ENCODE assay signal across 10 cellular contexts in genomic region chr5:35248843-35249780, GRCh38. TPM values are rescaled to one million over a fixed set of nuclear protein-coding genes. Genes with fewer than 3 reads are reported as not detected.
DNase-seq lines count a peak whose midpoint lies in the region; ATAC-seq and TF ChIP-seq lines count a peak whose summit lies in the region.
"Had no signal": no experiment of that assay in that cellular context is flagged by ENCODE, and none has a peak within 500 bp of the region (broad histone marks: within the 10 kb centered on the region; RNA-seq: fewer than 3 reads in every experiment).

No MANE protein-coding gene starts in this region.

- H2AFZ ChIP-seq in DND-41 (ENCODE audit: low read depth, low read length) = peak overlapping the region; percentile 69
- H2AFZ ChIP-seq in MM.1S (ENCODE audit: low read length) = peak overlapping the region; percentile 45
- H2AFZ ChIP-seq in trophoblast cell (ENCODE audit: insufficient read depth, low read length, poor library complexity) = no peak overlapping the region

- H3K27me3 Mint-ChIP-seq in endodermal cell (ENCODE audit: insufficient read depth) (no peaks in the 10 kb centered on the region), Calu3 (ENCODE audit: unreplicated experiment) (no peaks in the 10 kb centered on the region)

- H3F3A ChIP-seq in MM.1S (ENCODE audit: insufficient read depth, low read length) = no peaks in the 10 kb centered on the region

- H3K4me1 Mint-ChIP-seq in endodermal cell (peaks cover 15% of the 10 kb centered on the region), Calu3 (ENCODE audit: low read depth, unreplicated experiment) (no peaks in the 10 kb centered on the region)

- H3K9me3 Mint-ChIP-seq in endodermal cell (peaks cover 35% of the 10 kb centered on the region), Calu3 (ENCODE audit: low read depth, unreplicated experiment) (peaks cover 4% of the 10 kb centered on the region)

- H3K4me2 ChIP-seq in DND-41 (ENCODE audit: insufficient read depth, low read length) (peak overlapping the region; percentile 64), MM.1S (ENCODE audit: low read depth, low read length) (peak overlapping the region; percentile 27; the same call in 1 of the 2 replicates), trophoblast cell (ENCODE audit: low read length) (no peak overlapping the region)

- H4K91ac ChIP-seq in trophoblast cell (ENCODE audit: low read depth, low read length) = no peak overlapping the region

- no peak overlapping the region for H3K23ac ChIP-seq in trophoblast cell (ENCODE audit: low read length)

- BruUV-seq in Calu3 (replicated peaks; lab: Mats Ljungman, UMichigan) = no TSS peak

- H2BK5ac ChIP-seq in trophoblast cell (ENCODE audit: low read depth, low read length, poor library complexity) = no peak overlapping the region

- no peak overlapping the region for H2BK12ac ChIP-seq in trophoblast cell (ENCODE audit: low read length)

- H3K4me3 Mint-ChIP-seq in endodermal cell (no peak overlapping the region), Calu3 (ENCODE audit: low read depth, unreplicated experiment) (no peak overlapping the region)
- H3K4me3 Mint-ChIP-seq: T-helper 1 cell treated with Interleukin-12 subunit alpha and Interleukin-12 subunit beta and Interleukin-4 antibody, amounts not matched to agents 30 μg/mL and 1 μg/mL, for 36 hours had no signal

- TF ChIP-seq CTCF in DND-41 (IDR thresholded peaks at IDR 0.05; ENCODE audit: borderline replicate concordance, extremely low read depth, low read length, poor library complexity, severe bottlenecking) (no peak), MM.1S (IDR thresholded peaks at IDR 0.05; ENCODE audit: low read length) (no peak), endodermal cell (conservative IDR thresholded peaks at IDR 0.05) (no peak), psoas muscle (IDR thresholded peaks at IDR 0.05) (no peak), Calu3 (IDR thresholded peaks at IDR 0.05; ENCODE audit: unreplicated experiment) (no peak)

- H3K79me1 ChIP-seq in trophoblast cell (ENCODE audit: low read length) = no peaks in the 10 kb centered on the region

- no peak overlapping the region for H3K14ac ChIP-seq in trophoblast cell (ENCODE audit: low read length)

- H3K9me3 ChIP-seq in DND-41 (ENCODE audit: insufficient read depth, low read length, severe bottlenecking) = peaks cover 5% of the 10 kb centered on the region
- H3K9me3 ChIP-seq in MM.1S (replicated peaks; ENCODE audit: insufficient read depth, low read length) = no peaks in the 10 kb centered on the region
- peaks cover 43% of the 10 kb centered on the region for H3K9me3 ChIP-seq in endodermal cell (ENCODE audit: control insufficient read depth, low read length)
- peaks cover 4% of the 10 kb centered on the region for H3K9me3 ChIP-seq in psoas muscle
- H3K9me3 ChIP-seq in trophoblast cell (ENCODE audit: insufficient read depth, low read depth, low read length) = peaks cover 2% of the 10 kb centered on the region

- H3K27me3 ChIP-seq in DND-41 (ENCODE audit: insufficient read depth, low read length, poor library complexity) (no peaks in the 10 kb centered on the region), MM.1S (replicated peaks; ENCODE audit: insufficient read depth, low read length) (no peaks in the 10 kb centered on the region), endodermal cell (ENCODE audit: control insufficient read depth, insufficient read depth, low read length, poor library complexity, severe bottlenecking) (no peaks in the 10 kb centered on the region), psoas muscle (ENCODE audit: insufficient read depth in 3 of 3, low read length in 2 of 3) (no peaks in the 10 kb centered on the region), trophoblast cell (ENCODE audit: insufficient read depth, low read length) (no peaks in the 10 kb centered on the region)

- H4K20me1 ChIP-seq in DND-41 (ENCODE audit: insufficient read depth, low read length) (no peaks in the 10 kb centered on the region), MM.1S (ENCODE audit: insufficient read depth, low read length) (no peaks in the 10 kb centered on the region)

- no peak overlapping the region for H2BK120ac ChIP-seq in trophoblast cell (ENCODE audit: insufficient read depth, low read length, poor library complexity)

- peaks cover 16% of the 10 kb centered on the region for H3K4me1 ChIP-seq in DND-41 (ENCODE audit: insufficient read depth, low read length)
- 0 out of 2 replicates have a peak, but pooled peaks cover 3% of the 10 kb centered on the region for H3K4me1 ChIP-seq in MM.1S (ENCODE audit: low read length)
- H3K4me1 ChIP-seq in endodermal cell (ENCODE audit: control insufficient read depth, insufficient read depth, low read length) = peaks cover 3% of the 10 kb centered on the region
- no peaks in the 10 kb centered on the region for H3K4me1 ChIP-seq in psoas muscle
- no peaks in the 10 kb centered on the region for H3K4me1 ChIP-seq in trophoblast cell (ENCODE audit: control insufficient read depth in 1 of 2, insufficient read depth in 2 of 2, low read length in 2 of 2)

- H3K36me3 Mint-ChIP-seq in endodermal cell (ENCODE audit: low read depth) (peaks cover 7% of the 10 kb centered on the region), Calu3 (ENCODE audit: insufficient read depth, unreplicated experiment) (no peaks in the 10 kb centered on the region)

- H3K4ac ChIP-seq in trophoblast cell (ENCODE audit: low read depth, low read length) = no peak overlapping the region

- 76 to 93% methylated on average over 3 to 5 of the region's 5 CpGs for WGBS in endodermal cell (ENCODE audit: insufficient coverage in 1 of 2, insufficient read length in 1 of 2), 2 experiments
- WGBS in psoas muscle, 3 donors = 60 to 72% (median 62%) methylated on average over 5 of the region's 5 CpGs
- no CpG with 5 or more reads among the region's 5 CpGs for WGBS in trophoblast cell (ENCODE audit: extremely low coverage, insufficient coverage, insufficient read length)

- no peaks in the 10 kb centered on the region for H3K36me3 ChIP-seq in DND-41 (ENCODE audit: insufficient read depth, low read length)
- no peaks in the 10 kb centered on the region for H3K36me3 ChIP-seq in MM.1S (replicated peaks; ENCODE audit: insufficient read depth, low read length)
- H3K36me3 ChIP-seq in endodermal cell (ENCODE audit: control insufficient read depth, insufficient read depth, low read length) = no peaks in the 10 kb centered on the region
- no peaks in the 10 kb centered on the region for H3K36me3 ChIP-seq in psoas muscle (ENCODE audit: insufficient read depth in 1 of 2, low read depth in 1 of 2)
- no peaks in the 10 kb centered on the region for H3K36me3 ChIP-seq in trophoblast cell (ENCODE audit: control insufficient read depth in 1 of 2, insufficient read depth in 2 of 2, low read length in 2 of 2)

- CTCF ChIA-PET in Calu3 (lab: Charles Lee) = no interaction called here

- H3K18ac ChIP-seq in trophoblast cell (ENCODE audit: low read length) = no peak overlapping the region

- peak; percentile 85 for ATAC-seq in DND-41 (ENCODE audit: insufficient read depth, low read depth)
- ATAC-seq in psoas muscle = no peak
- ATAC-seq in HG02885 (IDR thresholded peaks at IDR 0.05; ENCODE audit: poor library complexity, unreplicated experiment) = no peak

- intact Hi-C loops in psoas muscle (cut with DNase I) = no loop called here
- intact Hi-C loops in Calu3 (cut with micrococcal nuclease; ENCODE audit: unreplicated experiment) = no loop called here

- H4K8ac ChIP-seq in trophoblast cell (ENCODE audit: low read depth, low read length) = no peak overlapping the region

- in situ Hi-C loops in ACHN (cut with HindIII; ENCODE audit: low pct_ligation_motif_present, low pct_unique_long_range_greater_than_20kb, low sequenced_read_pairs) = no loop called here

- peak overlapping the region; percentile 5 to 47; a peak in 3 of 4 replicates for H3K4me3 ChIP-seq in DND-41 (ENCODE audit: low read depth in 1 of 2, low read length in 2 of 2)
- no peak overlapping the region for H3K4me3 ChIP-seq in MM.1S (ENCODE audit: low read length)
- no peak overlapping the region for H3K4me3 ChIP-seq in endodermal cell (ENCODE audit: low read length)
- H3K4me3 ChIP-seq in psoas muscle = peak overlapping the region; percentile 2
- H3K4me3 ChIP-seq in trophoblast cell (ENCODE audit: low read depth, low read length) = no peak overlapping the region

- DNase-seq in DND-41 (peak; percentile 22), MM.1S (peak; percentile 9), endodermal cell (no peak), psoas muscle (no peak), ACHN (no peak), trophoblast cell (no peak), Calu3 (no peak)
- DNase-seq: NCI-H526 had no signal

- H3K9me2 ChIP-seq in MM.1S (replicated peaks; ENCODE audit: insufficient read depth, low read length) = no peaks in the 10 kb centered on the region

- H3K27ac Mint-ChIP-seq in endodermal cell (no peak overlapping the region), Calu3 (ENCODE audit: unreplicated experiment) (no peak overlapping the region)
- H3K27ac Mint-ChIP-seq: T-helper 1 cell treated with Interleukin-12 subunit alpha and Interleukin-12 subunit beta and Interleukin-4 antibody, amounts not matched to agents 30 μg/mL and 1 μg/mL, for 36 hours had no signal

- H2AK5ac ChIP-seq in trophoblast cell (ENCODE audit: low read length) = no peak overlapping the region

- H3K79me2 ChIP-seq in DND-41 (ENCODE audit: insufficient read depth, low read length) (no peaks in the 10 kb centered on the region), MM.1S (ENCODE audit: low read length) (no peaks in the 10 kb centered on the region), trophoblast cell (ENCODE audit: control insufficient read depth, insufficient read depth, low read length, poor library complexity) (no peaks in the 10 kb centered on the region)

- peak overlapping the region; percentile 29 for H3K9ac ChIP-seq in DND-41 (ENCODE audit: low read depth, low read length)
- H3K9ac ChIP-seq in MM.1S (ENCODE audit: low read length) = no peak overlapping the region
- H3K9ac ChIP-seq in endodermal cell (ENCODE audit: extremely low read depth, low read length, poor library complexity, severe bottlenecking) = no peak overlapping the region
- H3K9ac ChIP-seq in trophoblast cell (ENCODE audit: low read length) = no peak overlapping the region

- no peak overlapping the region for H4K12ac ChIP-seq in trophoblast cell (ENCODE audit: low read depth, low read length)

- H3K27ac ChIP-seq in DND-41 (ENCODE audit: low read length) (peak overlapping the region; percentile 62), MM.1S (ENCODE audit: low read length) (no peak overlapping the region), endodermal cell (ENCODE audit: low read depth, low read length) (peak overlapping the region; percentile 59), psoas muscle (no peak overlapping the region), trophoblast cell (ENCODE audit: low read depth, low read length) (no peak overlapping the region)

RNA-seq across cellular contexts. Expression of gene PRLR, which starts 18.8 kb away (rescaled TPM):
- total RNA-seq in endodermal cell = 1 to 10 TPM; 4.1 to 6.5 TPM
- 6.5 TPM for polyA plus RNA-seq in endodermal cell (2013, experiment 1 of 2)
- 10.4 TPM for polyA plus RNA-seq in endodermal cell (2013, experiment 2 of 2)
- under 1 TPM; 0.09 to 0.32 (median 0.12) TPM for total RNA-seq in psoas muscle
- polyA plus RNA-seq in psoas muscle = under 1 TPM; 0.03 to 0.04 (median 0.04) TPM
- 7.2 and 7.7 TPM in 2 replicates for polyA plus RNA-seq in trophoblast cell (2013)
- total RNA-seq in Calu3 (2022) = 0.59 and 1.2 TPM in 2 replicates

Comparison
In these comparisons a context has a peak if more than half of its experiments do, and no peak if none do; other contexts are left out.
1. DNase-seq: peak in DND-41 (single experiment) and MM.1S (single experiment); none in endodermal cell (single experiment), psoas muscle (0 of 2), ACHN (single experiment), trophoblast cell (0 of 2) and Calu3 (single experiment).
2. H3K27ac ChIP-seq: peak in DND-41 (single experiment) and endodermal cell (single experiment); none in MM.1S (single experiment), psoas muscle (single experiment) and trophoblast cell (single experiment).
3. H3K4me3 ChIP-seq: peak in DND-41 (2 of 2) and psoas muscle (single experiment); none in MM.1S (single experiment), endodermal cell (single experiment) and trophoblast cell (single experiment).